In genomic region chr9:129495422-129496186, GRCh38 we compare ENCODE assay signal across 8 cellular contexts.
A peak's percentile ranks its signal among the peaks of the same experiment; 100 is the strongest.
DNase-seq lines count a peak whose midpoint lies in the region; ATAC-seq, FAIRE-seq and TF ChIP-seq lines count a peak whose summit lies in the region.

No MANE protein-coding gene starts in this region.

- H3K4me3 ChIP-seq in GM06990 (replicated peaks; ENCODE audit: low read depth, low read length) (peak overlapping the region; percentile 46), heart left ventricle (peak overlapping the region; percentile 30 to 72 (median 62)), pancreas (peak overlapping the region; percentile 8 to 69 (median 53)), thoracic aorta (peak overlapping the region; percentile 76)

- no peaks in the 10 kb centered on the region for H3K9me3 ChIP-seq in T-helper 17 cell (ENCODE audit: control insufficient read depth, low read length, poor library complexity, severe bottlenecking)
- H3K9me3 ChIP-seq in heart left ventricle, result no peaks in the 10 kb centered on the region
- no peaks in the 10 kb centered on the region for H3K9me3 ChIP-seq in pancreas
- H3K9me3 ChIP-seq in thoracic aorta, result no peaks in the 10 kb centered on the region

- no peak for TF ChIP-seq CTCF in GM06990 (IDR thresholded peaks at IDR 0.05; ENCODE audit: insufficient read depth, low read length, poor library complexity, severe bottlenecking)
- no peak for TF ChIP-seq CTCF in heart left ventricle (IDR thresholded peaks at IDR 0.05)
- TF ChIP-seq CTCF in pancreas (IDR thresholded peaks at IDR 0.05), result no peak
- TF ChIP-seq CTCF in thoracic aorta (IDR thresholded peaks at IDR 0.05), result no peak

- H3K27ac ChIP-seq in heart left ventricle, result peak overlapping the region; percentile 93 to 100 (median 98)
- peak overlapping the region; percentile 95 to 100 (median 98) for H3K27ac ChIP-seq in pancreas
- H3K27ac ChIP-seq in thoracic aorta, result peak overlapping the region; percentile 97 to 99

- H3K4me1 Mint-ChIP-seq in T-helper 17 cell, result peaks cover 40% of the 10 kb centered on the region

- peak; percentile 60 for DNase-seq in GM06990 (ENCODE audit: extremely low read depth, insufficient read length)
- peak; percentile 80 for DNase-seq in NCI-H1092 treated with DMSO at 0.1 percent for 48 hours (lab: John Stamatoyannopoulos, UW)
- DNase-seq in T-helper 17 cell, result peak; percentile 73 to 75 (median 74)
- peak; percentile 90 for DNase-seq in amniotic epithelial cell (ENCODE audit: low read depth)
- peak; percentile 96 to 98 (median 97) for DNase-seq in heart left ventricle
- DNase-seq in pancreas, result peak; percentile 96 to 98 (median 98)
- peak; percentile 85 for DNase-seq in thoracic aorta (ENCODE audit: low spot score)

- no peak for FAIRE-seq in pancreas (lab: Jason Lieb, UNC)

- H3K4me3 Mint-ChIP-seq in T-helper 17 cell, result peak overlapping the region; percentile 89

- intact Hi-C loops in heart left ventricle (cut with DNase I) (loop anchor here in 7 of 10 donors (1.0 to 5.0 kb wide), 16 partner anchors 35 to 358 kb away; partner anchors contain the start of gene IER5L (in 3 of the 7)), pancreas (cut with DNase I) (loop anchor here in 1 of 3 donors (10.0 kb wide), 1 partner anchor 109 kb away; no protein-coding TSS in a partner anchor)

- ATAC-seq in T-helper 17 cell, result peak; percentile 86
- ATAC-seq in heart left ventricle, result peak; percentile 84 to 89 (median 86)
- ATAC-seq in pancreas, result peak; percentile 70 to 84 (median 76)
- peak; percentile 62 for ATAC-seq in thoracic aorta (ENCODE audit: insufficient number of reproducible peaks, low FRiP score, low read depth)
- ATAC-seq in GM21381 (IDR thresholded peaks at IDR 0.05; ENCODE audit: unreplicated experiment), result no peak

- H3K27ac Mint-ChIP-seq in T-helper 17 cell, result peak overlapping the region; percentile 94

- no peaks in the 10 kb centered on the region for H3K36me3 ChIP-seq in GM06990 (ENCODE audit: control insufficient read depth, insufficient read depth, low read length)
- peaks cover 0 to 15% (median 4%) of the 10 kb centered on the region in 9 donors for H3K36me3 ChIP-seq in heart left ventricle
- H3K36me3 ChIP-seq in pancreas, result no peaks in the 10 kb centered on the region
- no peaks in the 10 kb centered on the region for H3K36me3 ChIP-seq in thoracic aorta

- WGBS in heart left ventricle, 4 donors, result 2 to 7% (median 5%) methylated on average over 20 to 43 of the region's 43 CpGs
- 2% methylated on average over 43 of the region's 43 CpGs for WGBS in pancreas, 2 donors

- peaks cover 3% of the 10 kb centered on the region for H3K27me3 ChIP-seq in GM06990 (replicated peaks; ENCODE audit: control insufficient read depth, insufficient read depth, low read length)
- no peaks in the 10 kb centered on the region for H3K27me3 ChIP-seq in heart left ventricle
- no peaks in the 10 kb centered on the region for H3K27me3 ChIP-seq in pancreas
- no peaks in the 10 kb centered on the region for H3K27me3 ChIP-seq in thoracic aorta (replicated peaks; ENCODE audit: insufficient read depth)

- no peaks in the 10 kb centered on the region for H3K27me3 Mint-ChIP-seq in T-helper 17 cell

- peaks cover 9 to 92% (median 65%) of the 10 kb centered on the region in 12 donors for H3K4me1 ChIP-seq in heart left ventricle
- H3K4me1 ChIP-seq in pancreas, result peaks cover 38 to 40% (median 40%) of the 10 kb centered on the region in 3 donors
- peaks cover 51 to 92% of the 10 kb centered on the region in 2 donors for H3K4me1 ChIP-seq in thoracic aorta (ENCODE audit: control insufficient read depth in 1 of 2, low read depth in 2 of 2)

- TF ChIP-seq POLR2A in heart left ventricle (IDR thresholded peaks at IDR 0.05), result peak in 1 of 2 donors; percentile 51

- peaks cover 8% of the 10 kb centered on the region for H3K36me3 Mint-ChIP-seq in T-helper 17 cell (ENCODE audit: low read depth)
